In the genomic region with DNA sequence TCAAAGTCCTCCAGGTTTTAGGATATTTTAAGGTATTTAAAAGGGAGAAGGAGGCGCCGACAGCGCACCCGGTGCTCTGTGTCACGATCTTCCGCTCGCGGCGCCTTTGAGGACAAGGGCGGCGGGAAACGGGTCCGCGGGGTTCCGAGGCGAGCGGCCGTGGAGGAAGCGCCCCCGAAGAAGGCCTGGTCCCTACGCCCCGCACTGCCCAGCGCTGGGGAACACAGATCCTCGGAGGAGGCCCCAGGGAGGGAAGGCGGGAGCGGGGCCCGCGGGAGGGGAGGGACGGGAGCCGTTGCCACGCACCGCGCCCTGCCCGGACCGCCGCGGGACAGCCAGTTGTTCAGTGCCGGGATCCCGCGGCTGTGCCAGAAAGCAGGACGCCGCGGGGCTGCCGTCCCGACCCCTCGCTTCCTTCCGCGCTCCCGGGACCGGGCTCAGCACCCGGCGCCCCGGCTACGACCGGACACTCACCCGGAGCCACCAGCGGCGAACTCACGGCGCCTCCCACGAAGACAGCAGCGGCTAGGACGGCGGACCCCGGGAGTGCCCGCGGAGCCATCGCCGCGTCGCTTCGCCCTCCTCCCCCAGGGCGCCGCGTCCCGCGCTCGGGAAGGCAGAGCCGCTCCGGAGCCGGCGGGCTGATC, we compare ENCODE assay signal across 8 cellular contexts. TPM values are rescaled to one million over a fixed set of nuclear protein-coding genes. Genes with fewer than 3 reads are reported as not detected.
DNase-seq lines count a peak whose midpoint lies in the region; ATAC-seq, FAIRE-seq and TF ChIP-seq lines count a peak whose summit lies in the region.

No MANE protein-coding gene starts in this region.

- TF ChIP-seq RAD21 in K562 (CRISPR knock-in tag; conservative IDR thresholded peaks at IDR 0.05 in 1 of 2, IDR thresholded peaks at IDR 0.05 in 1 of 2): no peak

- no peaks in the 10 kb centered on the region for H3K79me2 ChIP-seq in K562 (ENCODE audit: control insufficient read depth, insufficient read depth, low read length)

- FAIRE-seq in K562 (lab: Jason Lieb, UNC) (no peak), RCC 7860 (lab: Jason Lieb, UNC) (no peak)

- peak; percentile 45 for DNase-seq in Ammon's horn (ENCODE audit: low spot score)
- peak; percentile 36 for DNase-seq in SW480 (ENCODE audit: low spot score)
- peak; percentile 39 to 54 (median 50) for DNase-seq in K562 (ENCODE audit: extremely low read depth in 1 of 4, low spot score in 3 of 4)
- peak; percentile 72 for DNase-seq in islet precursor cell
- DNase-seq in stimulated activated CD4-positive, alpha-beta T cell treated with anti-CD3 and anti-CD28 coated beads, Interleukin-2, amount 100 ng/mL, for 24 hours: peak; percentile 52 to 59
- no peak for DNase-seq in RCC 7860 (ENCODE audit: low spot score)

- 0 out of 3 replicates have a peak overlapping the region, but pooled peaks have one; percentile 53 for H3K27ac ChIP-seq in K562 (ENCODE audit: extremely low read depth, low read depth, low read length)

- no TSS peak for BruUV-seq in K562 (replicated peaks; lab: Mats Ljungman, UMichigan)

- no peaks in the 10 kb centered on the region for H3K9me1 ChIP-seq in K562 (ENCODE audit: control insufficient read depth, insufficient read depth, low read length)

- WGBS in K562 (ENCODE audit: insufficient coverage, low coverage, missing lambda C conversion rate): 3% methylated on average over 40 of the region's 82 CpGs

- H3K4me1 ChIP-seq in K562 (replicated peaks in 1 of 2; ENCODE audit: control insufficient read depth in 2 of 2, insufficient read depth in 2 of 2, low read length in 2 of 2): peaks cover 9 to 14% of the 10 kb centered on the region in 2 experiments; a peak in 4 of 5 replicates

- peak overlapping the region; percentile 74 to 92 for H3K9ac ChIP-seq in K562 (ENCODE audit: insufficient read depth in 1 of 2, low read depth in 2 of 2, low read length in 2 of 2)

- ATAC-seq in GM18907 (IDR thresholded peaks at IDR 0.05; ENCODE audit: unreplicated experiment) (peak; percentile 28), HG03159 (IDR thresholded peaks at IDR 0.05; ENCODE audit: unreplicated experiment) (peak; percentile 22), K562 (peak; percentile 58)

- peak overlapping the region; percentile 91 for H2AFZ ChIP-seq in K562 (ENCODE audit: low read depth, low read length)

- H3K27me3 ChIP-seq in K562 (ENCODE audit: control insufficient read depth in 2 of 2, insufficient read depth in 2 of 2, low read length in 2 of 2): no peaks in the 10 kb centered on the region; a peak in 2 of 5 replicates

- H3K4me2 ChIP-seq in K562 (ENCODE audit: insufficient read depth, low read length): peak overlapping the region; percentile 77

- peak; percentile 67 for TF ChIP-seq POLR2A in K562 (conservative IDR thresholded peaks at IDR 0.05)

- TF ChIP-seq CTCF in K562 (IDR thresholded peaks at IDR 0.05 in 2 of 3, conservative IDR thresholded peaks at IDR 0.05 in 1 of 3; ENCODE audit: insufficient read depth in 2 of 3, low read depth in 1 of 3, low read length in 3 of 3): no peak

- in situ Hi-C loops in K562 (cut with MboI): no loop called here

- no peak for TF ChIP-seq EP300 in K562 (IDR thresholded peaks at IDR 0.05; ENCODE audit: low read length)

- intact Hi-C loops in K562 (cut with micrococcal nuclease): loop anchor here (10.0 kb wide), 1 partner anchor 81 kb away; no protein-coding TSS in a partner anchor

- POLR2A ChIA-PET in K562 (lab: Yijun Ruan, JAX): no interaction called here

- H3K9me3 ChIP-seq in K562 (replicated peaks; ENCODE audit: control insufficient read depth, insufficient read depth, low read depth, low read length): no peaks in the 10 kb centered on the region

- no peaks in the 10 kb centered on the region for H4K20me1 ChIP-seq in K562 (replicated peaks; ENCODE audit: control insufficient read depth, insufficient read depth, low read length)

- H3K4me3 ChIP-seq in K562: peak overlapping the region; percentile 64

- CTCF ChIA-PET in K562 (lab: Yijun Ruan, JAX; ENCODE audit: low intra/inter-chr PET ratio): no interaction called here

- H3K36me3 ChIP-seq in K562 (ENCODE audit: control insufficient read depth, insufficient read depth, low read length): no peaks in the 10 kb centered on the region

TF ChIP-seq in K562, 482 proteins besides CTCF, POLR2A, EP300 and RAD21 (continues in another document):
- TF ChIP-seq ZNF24 (IDR thresholded peaks at IDR 0.05) (no peak), FOSL1 (tag; conservative IDR thresholded peaks at IDR 0.05) (no peak), ZNF217 (CRISPR knock-in tag; IDR thresholded peaks at IDR 0.05) (no peak), ZNF280B (CRISPR knock-in tag; IDR thresholded peaks at IDR 0.05) (no peak), SP2 (IDR thresholded peaks at IDR 0.05; ENCODE audit: extremely low read depth, low read depth, low read length, poor library complexity, severe bottlenecking) (no peak), L3MBTL2 (IDR thresholded peaks at IDR 0.05) (no peak), ASH1L (IDR thresholded peaks at IDR 0.05; ENCODE audit: borderline replicate concordance, low read depth, partially characterized antibody) (no peak), SNAPC5 (CRISPR knock-in tag; IDR thresholded peaks at IDR 0.05) (no peak), TCF7 (IDR thresholded peaks at IDR 0.05; ENCODE audit: borderline replicate concordance) (no peak), POLR2G (IDR thresholded peaks at IDR 0.05; ENCODE audit: low read depth, low read length) (peak; percentile 86), CREB3 (tag; conservative IDR thresholded peaks at IDR 0.05; ENCODE audit: low read depth) (no peak), MTA3 (IDR thresholded peaks at IDR 0.05; ENCODE audit: borderline replicate concordance) (no peak), KDM5B (IDR thresholded peaks at IDR 0.05; ENCODE audit: insufficient replicate concordance, low read depth, low read length) (peak; percentile 74), NR4A1 (CRISPR knock-in tag; IDR thresholded peaks at IDR 0.05) (no peak), NR4A1 (tag; IDR thresholded peaks at IDR 0.05) (no peak), BRD4 (IDR thresholded peaks at IDR 0.05) (no peak), TCFL5 (CRISPR knock-in tag; conservative IDR thresholded peaks at IDR 0.05) (no peak)
- TF ChIP-seq, protein P1, sequence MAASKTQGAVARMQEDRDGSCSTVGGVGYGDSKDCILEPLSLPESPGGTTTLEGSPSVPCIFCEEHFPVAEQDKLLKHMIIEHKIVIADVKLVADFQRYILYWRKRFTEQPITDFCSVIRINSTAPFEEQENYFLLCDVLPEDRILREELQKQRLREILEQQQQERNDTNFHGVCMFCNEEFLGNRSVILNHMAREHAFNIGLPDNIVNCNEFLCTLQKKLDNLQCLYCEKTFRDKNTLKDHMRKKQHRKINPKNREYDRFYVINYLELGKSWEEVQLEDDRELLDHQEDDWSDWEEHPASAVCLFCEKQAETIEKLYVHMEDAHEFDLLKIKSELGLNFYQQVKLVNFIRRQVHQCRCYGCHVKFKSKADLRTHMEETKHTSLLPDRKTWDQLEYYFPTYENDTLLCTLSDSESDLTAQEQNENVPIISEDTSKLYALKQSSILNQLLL (CRISPR knock-in tag; IDR thresholded peaks at IDR 0.05; ENCODE audit: borderline replicate concordance): no peak

RNA-seq across cellular contexts. Expression of gene RELL1, which starts 0.3 kb away (rescaled TPM):
- total RNA-seq in K562 (2011; cell fraction: chromatin; rRNA removed; ENCODE audit: low replicate concordance): 2.9 and 3.0 TPM in 2 replicates
- total RNA-seq in K562 (2011; cell fraction: nucleolus; rRNA removed): 2.3 and 4.3 TPM in 2 replicates
- total RNA-seq in K562 (2011; cell fraction: nucleoplasm; rRNA removed): 5.0 and 5.3 TPM in 2 replicates
- 3.5 and 4.1 TPM in 2 replicates for total RNA-seq in K562 (2014; rRNA removed)
- total RNA-seq in K562 (2014; rRNA removed; fragmentation: Illumina TruSeq; extraction: Trizol): 1.5 and 1.9 TPM in 2 replicates
- total RNA-seq in K562 (2015; rRNA removed; fragmentation: Illumina TruSeq; extraction: Trizol): 1.8 and 2.0 TPM in 2 replicates
- 2.0 and 2.3 TPM in 2 replicates for total RNA-seq in K562 (2021)
- 0.75 and 1.2 TPM in 2 replicates for polyA plus RNA-seq in K562 (2011; rRNA removed)
- polyA plus RNA-seq in K562 (2011; cell fraction: cytosol; rRNA removed): 0.73 and 1.2 TPM in 2 replicates
- 0.98 and 1.2 TPM in 2 replicates for polyA plus RNA-seq in K562 (2011; cell fraction: nucleus; rRNA removed)
- polyA plus RNA-seq in K562 (2012): 0.48 TPM in 2 replicates
- 0.52 and 0.61 TPM in 2 replicates for polyA plus RNA-seq in K562 (2014; fragmentation: Illumina TruSeq; extraction: Trizol)
- polyA plus RNA-seq in K562 (2014; fragmentation: Nextera tagmentation; extraction: Ambion mirVana): under 1 TPM in 1 of 2 experiments, not detected in 1; 0.06 TPM
- 1.4 and 1.8 TPM in 2 replicates for polyA plus RNA-seq in K562 (2014; rRNA removed)
- polyA minus RNA-seq in K562 (2011; rRNA and poly(A)+ RNA removed): 3.3 and 3.4 TPM in 2 replicates
- polyA minus RNA-seq in K562 (2011; cell fraction: cytosol; rRNA and poly(A)+ RNA removed): 1.9 and 2.3 TPM in 2 replicates
- 1.1 and 1.2 TPM in 2 replicates for polyA minus RNA-seq in K562 (2011; cell fraction: nucleus; rRNA and poly(A)+ RNA removed)
